ENCODE assay signal across 17 cellular contexts in the genomic region with DNA sequence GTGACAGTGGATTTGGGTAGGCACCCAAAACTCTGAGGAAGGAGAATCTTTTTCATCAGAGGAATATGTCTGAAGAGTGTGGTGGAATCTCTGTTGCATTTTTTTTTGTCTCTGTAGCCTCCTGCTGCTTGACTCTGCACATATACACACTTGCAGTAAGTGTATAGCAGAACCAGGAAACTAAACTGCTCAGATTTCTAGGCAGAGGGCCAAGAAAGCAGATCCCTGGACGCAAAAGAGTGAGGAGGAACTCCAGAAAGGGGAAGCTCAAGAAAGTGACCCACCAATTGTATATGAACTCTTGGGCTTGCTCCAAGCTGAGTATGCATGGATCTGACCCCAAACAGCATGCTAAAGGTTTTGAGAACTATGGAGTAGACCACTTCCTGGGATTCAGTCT.
DNase-seq lines count a peak whose midpoint lies in the region; ATAC-seq and TF ChIP-seq lines count a peak whose summit lies in the region.
"Had no signal": no experiment of that assay in that cellular context is flagged by ENCODE, and none has a peak within 500 bp of the region (broad histone marks: within the 10 kb centered on the region; RNA-seq: fewer than 3 reads in every experiment).

No MANE protein-coding gene starts in this region.

- H3K9me3 ChIP-seq in fibroblast of lung (ENCODE audit: control insufficient read depth, insufficient read depth, low read depth, low read length) = no peaks in the 10 kb centered on the region
- H3K9me3 ChIP-seq in osteoblast (ENCODE audit: low read depth, low read length) = no peaks in the 10 kb centered on the region
- no peaks in the 10 kb centered on the region for H3K9me3 ChIP-seq in sigmoid colon
- H3K9me3 ChIP-seq: spleen had no signal

- TF ChIP-seq CTCF in fibroblast of lung (conservative IDR thresholded peaks at IDR 0.05 in 1 of 2, IDR thresholded peaks at IDR 0.05 in 1 of 2; ENCODE audit: low read depth in 1 of 2, low read length in 2 of 2) (no peak), osteoblast (IDR thresholded peaks at IDR 0.05; ENCODE audit: extremely low read depth, low read depth, low read length) (no peak), sigmoid colon (IDR thresholded peaks at IDR 0.05) (no peak)

- no peaks in the 10 kb centered on the region for H3K36me3 ChIP-seq in fibroblast of lung (ENCODE audit: control insufficient read depth, insufficient read depth, low read length)
- H3K36me3 ChIP-seq in osteoblast (ENCODE audit: insufficient read depth, low read length) = no peaks in the 10 kb centered on the region
- no peaks in the 10 kb centered on the region for H3K36me3 ChIP-seq in sigmoid colon
- H3K36me3 ChIP-seq: spleen had no signal

- no peak overlapping the region for H3K27ac Mint-ChIP-seq in activated T-helper 2 cell treated with anti-CD3 and anti-CD28 coated beads, Interferon-gamma antibody, Interleukin-2, Interleukin-4, amounts not matched to agents 10 μg/mL and 5 μg/mL and 100 μg/mL, durations not matched to agents 14 hours and 24 hours and 36 hours
- H3K27ac Mint-ChIP-seq: activated naive CD4-positive, alpha-beta T cell treated with anti-CD3 and anti-CD28 coated beads for 36 hours; CD4-positive, CD25-positive, alpha-beta regulatory T cell; HFFc6; WTC11 had no signal

- ATAC-seq in HG03520 (IDR thresholded peaks at IDR 0.05; ENCODE audit: unreplicated experiment) = no peak
- ATAC-seq: WTC11 had no signal

- H3K4me3 ChIP-seq in fibroblast of lung (replicated peaks in 1 of 4; ENCODE audit: control extremely low read depth in 1 of 4, insufficient read depth in 1 of 4, low read depth in 3 of 4, low read length in 4 of 4) (no peak overlapping the region), osteoblast (ENCODE audit: insufficient read depth, low read length) (no peak overlapping the region), sigmoid colon (no peak overlapping the region)
- H3K4me3 ChIP-seq: spleen had no signal

- H3K36me3 Mint-ChIP-seq in activated T-helper 2 cell treated with anti-CD3 and anti-CD28 coated beads, Interferon-gamma antibody, Interleukin-2, Interleukin-4, amounts not matched to agents 10 μg/mL and 5 μg/mL and 100 μg/mL, durations not matched to agents 14 hours and 24 hours and 36 hours (ENCODE audit: low read depth) = no peaks in the 10 kb centered on the region
- H3K36me3 Mint-ChIP-seq: WTC11 had no signal

- DNase-seq in DMS153 treated with DMSO at 0.1 percent for 48 hours (lab: John Stamatoyannopoulos, UW; ENCODE audit: unreplicated experiment) = peak; percentile 24
- DNase-seq in MV-4-11 (lab: John Stamatoyannopoulos, UW) = peak; percentile 80
- DNase-seq in fibroblast of lung (ENCODE audit: low read depth in 2 of 2) = peak; percentile 6 to 30
- DNase-seq in osteoblast (ENCODE audit: insufficient read length, low spot score, missing footprints) = peak; percentile 48
- no peak for DNase-seq in COR-L47 (lab: John Stamatoyannopoulos, UW)
- DNase-seq in activated T-helper 2 cell treated with anti-CD3 and anti-CD28 coated beads, Interferon-gamma antibody, Interleukin-2, Interleukin-4, amounts not matched to agents 10 μg/mL and 5 μg/mL and 100 μg/mL, durations not matched to agents 14 hours and 24 hours and 36 hours (ENCODE audit: low spot score) = no peak
- DNase-seq in sigmoid colon = no peak
- DNase-seq: activated naive CD4-positive, alpha-beta T cell treated with anti-CD3 and anti-CD28 coated beads for 36 hours; CD4-positive, CD25-positive, alpha-beta regulatory T cell; HFFc6; NCI-H1417 treated with DMSO at 0.1 percent for 48 hours; NCI-H774; SHP77 treated with DMSO at 0.1 percent for 48 hours; spleen had no signal

- intact Hi-C loops in activated T-helper 2 cell treated with anti-CD3 and anti-CD28 coated beads, Interferon-gamma antibody, Interleukin-2, Interleukin-4, amounts not matched to agents 10 μg/mL and 5 μg/mL and 100 μg/mL, durations not matched to agents 14 hours and 24 hours and 36 hours (cut with micrococcal nuclease) = loop anchor here (10.0 kb wide), 1 partner anchor 58 kb away; no protein-coding TSS in a partner anchor
- intact Hi-C loops in sigmoid colon (cut with DNase I) = no loop called here

- H3K4me3 Mint-ChIP-seq in activated T-helper 2 cell treated with anti-CD3 and anti-CD28 coated beads, Interferon-gamma antibody, Interleukin-2, Interleukin-4, amounts not matched to agents 10 μg/mL and 5 μg/mL and 100 μg/mL, durations not matched to agents 14 hours and 24 hours and 36 hours (ENCODE audit: low read depth) = no peak overlapping the region
- H3K4me3 Mint-ChIP-seq: activated naive CD4-positive, alpha-beta T cell treated with anti-CD3 and anti-CD28 coated beads for 36 hours; CD4-positive, CD25-positive, alpha-beta regulatory T cell; HFFc6; neural crest cell; WTC11 had no signal

- no peak overlapping the region for H3K9ac ChIP-seq in fibroblast of lung (ENCODE audit: insufficient read depth, low read length)

- H3K4me1 ChIP-seq in fibroblast of lung (ENCODE audit: control insufficient read depth, extremely low read depth, insufficient read depth, low read length) (no peaks in the 10 kb centered on the region), osteoblast (ENCODE audit: insufficient read depth, low read length) (no peaks in the 10 kb centered on the region), sigmoid colon (peaks cover 0 to 1% (median under 1%) of the 10 kb centered on the region in 4 donors)

- no peaks in the 10 kb centered on the region for H4K20me1 ChIP-seq in fibroblast of lung (ENCODE audit: control insufficient read depth, extremely low read depth, insufficient read depth, low read length)
- no peaks in the 10 kb centered on the region for H4K20me1 ChIP-seq in osteoblast (ENCODE audit: insufficient read depth, low read length)

- peaks cover 9% of the 10 kb centered on the region for H3K4me1 Mint-ChIP-seq in activated T-helper 2 cell treated with anti-CD3 and anti-CD28 coated beads, Interferon-gamma antibody, Interleukin-2, Interleukin-4, amounts not matched to agents 10 μg/mL and 5 μg/mL and 100 μg/mL, durations not matched to agents 14 hours and 24 hours and 36 hours (ENCODE audit: low read depth)

- no peak for TF ChIP-seq POLR2A in sigmoid colon (IDR thresholded peaks at IDR 0.05)

- no peaks in the 10 kb centered on the region for H3K79me2 ChIP-seq in fibroblast of lung (ENCODE audit: control insufficient read depth, insufficient read depth, low read length)
- H3K79me2 ChIP-seq in osteoblast (ENCODE audit: insufficient read depth, low read length) = no peaks in the 10 kb centered on the region

- peaks cover 32% of the 10 kb centered on the region for H3K27me3 Mint-ChIP-seq in activated T-helper 2 cell treated with anti-CD3 and anti-CD28 coated beads, Interferon-gamma antibody, Interleukin-2, Interleukin-4, amounts not matched to agents 10 μg/mL and 5 μg/mL and 100 μg/mL, durations not matched to agents 14 hours and 24 hours and 36 hours (ENCODE audit: low read depth)

- no peak overlapping the region for H2AFZ ChIP-seq in fibroblast of lung (ENCODE audit: low read length)
- H2AFZ ChIP-seq in osteoblast (ENCODE audit: low read length) = no peak overlapping the region

- WGBS in sigmoid colon, 2 donors = 6 to 16% methylated on average over 1 of the region's 1 CpG

- no peak overlapping the region for H3K4me2 ChIP-seq in fibroblast of lung (ENCODE audit: extremely low read depth, insufficient read depth, low read length)
- H3K4me2 ChIP-seq in osteoblast (ENCODE audit: insufficient read depth, low read length) = no peak overlapping the region

- peaks cover 3% of the 10 kb centered on the region for H3K27me3 ChIP-seq in fibroblast of lung (ENCODE audit: control insufficient read depth, insufficient read depth, low read length)
- no peaks in the 10 kb centered on the region for H3K27me3 ChIP-seq in osteoblast (ENCODE audit: insufficient read depth, low read length)
- H3K27me3 ChIP-seq in sigmoid colon = no peaks in the 10 kb centered on the region
- H3K27me3 ChIP-seq: spleen had no signal

- no peaks in the 10 kb centered on the region for H3K9me3 Mint-ChIP-seq in activated T-helper 2 cell treated with anti-CD3 and anti-CD28 coated beads, Interferon-gamma antibody, Interleukin-2, Interleukin-4, amounts not matched to agents 10 μg/mL and 5 μg/mL and 100 μg/mL, durations not matched to agents 14 hours and 24 hours and 36 hours
- H3K9me3 Mint-ChIP-seq: WTC11 had no signal

- H3K27ac ChIP-seq in fibroblast of lung (ENCODE audit: insufficient read depth, low read length) = no peak overlapping the region
- no peak overlapping the region for H3K27ac ChIP-seq in osteoblast (ENCODE audit: low read depth, low read length)
- no peak overlapping the region for H3K27ac ChIP-seq in sigmoid colon

- no peak for TF ChIP-seq EP300 in sigmoid colon (IDR thresholded peaks at IDR 0.05)

Comparison
In these comparisons a context has a peak if more than half of its experiments do, and no peak if none do; other contexts are left out.
1. DNase-seq: peak in DMS153 treated with DMSO at 0.1 percent for 48 hours (single experiment), MV-4-11 (single experiment), fibroblast of lung (2 of 2) and osteoblast (single experiment); none in COR-L47 (single experiment), activated T-helper 2 cell treated with anti-CD3 and anti-CD28 coated beads, Interferon-gamma antibody, Interleukin-2, Interleukin-4, amounts not matched to agents 10 μg/mL and 5 μg/mL and 100 μg/mL, durations not matched to agents 14 hours and 24 hours and 36 hours (single experiment) and sigmoid colon (single experiment).